ENCODE assay signal across 32 cellular contexts in genomic region chr6:168640738-168641137, GRCh38.
DNase-seq lines count a peak whose midpoint lies in the region; FAIRE-seq and TF ChIP-seq lines count a peak whose summit lies in the region.
"Had no signal": no experiment of that assay in that cellular context is flagged by ENCODE, and none has a peak within 500 bp of the region (broad histone marks: within the 10 kb centered on the region; RNA-seq: fewer than 3 reads in every experiment).

No MANE protein-coding gene starts in this region.

- H3K4me3 ChIP-seq in mesenchymal stem cell (ENCODE audit: insufficient read depth in 1 of 2, low read depth in 1 of 2, low read length in 2 of 2) (peak overlapping the region in 1 of 2 experiments; percentile 29), esophagus squamous epithelium (no peak overlapping the region)
- H3K4me3 ChIP-seq: coronary artery, PC-9, transverse colon had no signal

- no peak for FAIRE-seq in urothelium cell line (lab: Jason Lieb, UNC)
- FAIRE-seq: D721Med, GM12891, HepG2 had no signal

- CTCF ChIA-PET in RWPE1 (lab: Yijun Ruan, JAX): no interaction called here

- no peak overlapping the region for H3K4me3 Mint-ChIP-seq in chondrocyte (ENCODE audit: unreplicated experiment)
- H3K4me3 Mint-ChIP-seq: activated naive CD4-positive, alpha-beta T cell treated with anti-CD3 and anti-CD28 coated beads for 36 hours; activated T-helper 1 cell treated with anti-CD3 and anti-CD28 coated beads, Interleukin-12 subunit alpha, Interleukin-12 subunit beta, Interleukin-2, Interleukin-4 antibody, amounts not matched to agents 30 ng/mL and 10 ng/mL and 1 ng/mL, durations not matched to agents 14 hours and 24 hours and 36 hours; CD14-positive monocyte; stimulated activated naive CD8-positive, alpha-beta T cell treated with anti-CD3 and anti-CD28 coated beads, Interleukin-15, amount 100 ng/mL, for 72 hours had no signal

- POLR2A ChIA-PET in RWPE1 (lab: Yijun Ruan, JAX; ENCODE audit: low non-redundant PET): no interaction called here

- no peak overlapping the region for H3K18ac ChIP-seq in mesenchymal stem cell (ENCODE audit: low read depth in 1 of 2, low read length in 2 of 2)

- H3K36me3 ChIP-seq in mesenchymal stem cell (ENCODE audit: control insufficient read depth in 1 of 2, insufficient read depth in 2 of 2, low read depth in 1 of 2, low read length in 2 of 2) (no peaks in the 10 kb centered on the region), esophagus squamous epithelium (no peaks in the 10 kb centered on the region)
- H3K36me3 ChIP-seq: breast epithelium, neutrophil, transverse colon had no signal

- H3K4me1 ChIP-seq in mesenchymal stem cell (ENCODE audit: control insufficient read depth, insufficient read depth, low read depth, low read length): peaks cover 7% of the 10 kb centered on the region
- peaks cover 0 to 16% (median 3%) of the 10 kb centered on the region in 3 donors for H3K4me1 ChIP-seq in esophagus squamous epithelium
- H3K4me1 ChIP-seq: breast epithelium, transverse colon had no signal

- peak overlapping the region; percentile 30 for H3K4me2 ChIP-seq in mesenchymal stem cell (ENCODE audit: low read length, poor library complexity, severe bottlenecking)

- no peak overlapping the region for H2AK5ac ChIP-seq in mesenchymal stem cell (ENCODE audit: low read length, severe bottlenecking)

- intact Hi-C loops in esophagus squamous epithelium (cut with DNase I): no loop called here

- no peak overlapping the region for H3K14ac ChIP-seq in mesenchymal stem cell (ENCODE audit: low read length in 2 of 2)

- no peak overlapping the region for H2AFZ ChIP-seq in mesenchymal stem cell (ENCODE audit: low read depth, low read length)
- H2AFZ ChIP-seq: PC-9 had no signal

- H3K27me3 ChIP-seq in mesenchymal stem cell (ENCODE audit: control insufficient read depth in 1 of 2, insufficient read depth in 1 of 2, low read length in 2 of 2) (peaks cover 0 to 10% of the 10 kb centered on the region in 2 experiments), esophagus squamous epithelium (peaks cover 0 to 4% (median 0%) of the 10 kb centered on the region in 4 donors)
- H3K27me3 ChIP-seq: breast epithelium, neutrophil, transverse colon had no signal

- TF ChIP-seq POLR2A in esophagus squamous epithelium (IDR thresholded peaks at IDR 0.05): no peak

- no peak overlapping the region for H2BK120ac ChIP-seq in mesenchymal stem cell (ENCODE audit: low read depth, low read length)

- H2BK5ac ChIP-seq in mesenchymal stem cell (ENCODE audit: low read depth, low read length, poor library complexity, severe bottlenecking): no peak overlapping the region

- H3K36me3 Mint-ChIP-seq in chondrocyte (ENCODE audit: low read depth): peaks cover 1% of the 10 kb centered on the region
- H3K36me3 Mint-ChIP-seq: CD14-positive monocyte had no signal

- H4K91ac ChIP-seq in mesenchymal stem cell (ENCODE audit: low read length): no peak overlapping the region

- peaks cover 35% of the 10 kb centered on the region for H3K4me1 Mint-ChIP-seq in chondrocyte (ENCODE audit: low read depth)
- H3K4me1 Mint-ChIP-seq: CD14-positive monocyte; stimulated activated naive CD8-positive, alpha-beta T cell treated with anti-CD3 and anti-CD28 coated beads, Interleukin-15, amount 100 ng/mL, for 72 hours had no signal

- no peaks in the 10 kb centered on the region for H3K9me3 Mint-ChIP-seq in chondrocyte (ENCODE audit: low read depth)
- H3K9me3 Mint-ChIP-seq: activated naive CD4-positive, alpha-beta T cell treated with anti-CD3 and anti-CD28 coated beads for 36 hours; activated T-helper 1 cell treated with anti-CD3 and anti-CD28 coated beads, Interleukin-12 subunit alpha, Interleukin-12 subunit beta, Interleukin-2, Interleukin-4 antibody, amounts not matched to agents 30 ng/mL and 10 ng/mL and 1 ng/mL, durations not matched to agents 14 hours and 24 hours and 36 hours; stimulated activated naive CD8-positive, alpha-beta T cell treated with anti-CD3 and anti-CD28 coated beads, Interleukin-15, amount 100 ng/mL, for 72 hours had no signal

- H2BK12ac ChIP-seq in mesenchymal stem cell (ENCODE audit: low read length in 2 of 2): no peak overlapping the region

- H3K4ac ChIP-seq in mesenchymal stem cell (ENCODE audit: low read depth in 1 of 2, low read length in 2 of 2): no peak overlapping the region

- peak overlapping the region; percentile 16 for H3K9ac ChIP-seq in mesenchymal stem cell (ENCODE audit: low read length)

- DNase-seq in RWPE1 (ENCODE audit: low spot score): no peak
- DNase-seq in chondrocyte (ENCODE audit: low spot score): no peak
- DNase-seq in mesenchymal stem cell: peak; percentile 14
- peak; percentile 28 for DNase-seq in urothelium cell line (ENCODE audit: low spot score)
- DNase-seq in NCI-H2227 treated with DMSO at 0.1 percent for 48 hours (lab: John Stamatoyannopoulos, UW): no peak
- DNase-seq in stimulated activated CD4-positive, alpha-beta T cell treated with anti-CD3 and anti-CD28 coated beads, Interleukin-4, amount 100 ng/mL, for 1 hour: no peak
- DNase-seq in esophagus squamous epithelium (lab: John Stamatoyannopoulos, UW): no peak
- DNase-seq: activated CD4-positive, alpha-beta T cell treated with anti-CD3 and anti-CD28 coated beads, Interleukin-2, amount 50 U/mL, for 4 hours; activated CD8-positive, alpha-beta memory T cell treated with anti-CD3 and anti-CD28 coated beads, Interleukin-2, amount 50 U/mL, for 4 hours; activated naive CD4-positive, alpha-beta T cell treated with anti-CD3 and anti-CD28 coated beads for 36 hours; amniotic stem cell; effector memory CD4-positive, alpha-beta T cell; EL; erythroblast; GOT3; Kasumi-1; NCI-H1694 treated with DMSO at 0.1 percent for 48 hours; NCI-H2171 treated with DMSO at 0.1 percent for 48 hours; NCI-H526; NK-92 treated with Interleukin-12 subunit alpha and Interleukin-12 subunit beta, amount 100 ng/mL, for 24 hours; SIG-M5; stimulated activated naive CD8-positive, alpha-beta T cell treated with anti-CD3 and anti-CD28 coated beads, Interleukin-15, amount 100 ng/mL, for 72 hours; transverse colon had no signal

- peak overlapping the region; percentile 66; the same call in 1 of the 2 replicates for H3K27ac ChIP-seq in RWPE1
- no peak overlapping the region for H3K27ac ChIP-seq in mesenchymal stem cell (ENCODE audit: low read length, poor library complexity, severe bottlenecking)
- no peak overlapping the region for H3K27ac ChIP-seq in esophagus squamous epithelium
- H3K27ac ChIP-seq: breast epithelium, coronary artery, neutrophil, PC-9, transverse colon had no signal

- H3K79me1 ChIP-seq in mesenchymal stem cell (replicated peaks; ENCODE audit: low read length, poor library complexity, severe bottlenecking): no peaks in the 10 kb centered on the region

- no peak overlapping the region for H4K8ac ChIP-seq in mesenchymal stem cell (ENCODE audit: low read length)

- H3K27ac Mint-ChIP-seq in chondrocyte (ENCODE audit: unreplicated experiment): peak overlapping the region; percentile 45
- H3K27ac Mint-ChIP-seq: activated naive CD4-positive, alpha-beta T cell treated with anti-CD3 and anti-CD28 coated beads for 36 hours; activated T-helper 1 cell treated with anti-CD3 and anti-CD28 coated beads, Interleukin-12 subunit alpha, Interleukin-12 subunit beta, Interleukin-2, Interleukin-4 antibody, amounts not matched to agents 30 ng/mL and 10 ng/mL and 1 ng/mL, durations not matched to agents 14 hours and 24 hours and 36 hours; CD14-positive monocyte; stimulated activated naive CD8-positive, alpha-beta T cell treated with anti-CD3 and anti-CD28 coated beads, Interleukin-15, amount 100 ng/mL, for 72 hours had no signal

- WGBS in mesenchymal stem cell: 42% methylated on average over 5 of the region's 5 CpGs
- 18 to 22% methylated on average over 5 of the region's 5 CpGs for WGBS in esophagus squamous epithelium, 2 donors

- H3K9me3 ChIP-seq in mesenchymal stem cell (ENCODE audit: control insufficient read depth, low read length) (no peaks in the 10 kb centered on the region), esophagus squamous epithelium (no peaks in the 10 kb centered on the region)
- H3K9me3 ChIP-seq: breast epithelium, neutrophil, transverse colon had no signal

- H3K23ac ChIP-seq in mesenchymal stem cell (ENCODE audit: low read length in 2 of 2): no peak overlapping the region

- TF ChIP-seq CTCF in RWPE1 (conservative IDR thresholded peaks at IDR 0.05; ENCODE audit: low read depth): no peak
- no peak for TF ChIP-seq CTCF in chondrocyte (IDR thresholded peaks at IDR 0.05)
- no peak for TF ChIP-seq CTCF in esophagus squamous epithelium (IDR thresholded peaks at IDR 0.05)

- no peaks in the 10 kb centered on the region for H3K27me3 Mint-ChIP-seq in chondrocyte (ENCODE audit: low read depth)

- no peak overlapping the region for H2BK15ac ChIP-seq in mesenchymal stem cell (ENCODE audit: low read depth, poor library complexity, severe bottlenecking)

Comparison
In these comparisons a context has a peak if more than half of its experiments do, and no peak if none do; other contexts are left out.
1. DNase-seq: peak in mesenchymal stem cell (single experiment) and urothelium cell line (single experiment); none in RWPE1 (single experiment), chondrocyte (single experiment), NCI-H2227 treated with DMSO at 0.1 percent for 48 hours (single experiment), stimulated activated CD4-positive, alpha-beta T cell treated with anti-CD3 and anti-CD28 coated beads, Interleukin-4, amount 100 ng/mL, for 1 hour (single experiment) and esophagus squamous epithelium (single experiment).